In genomic region chr4:138413273-138413672, GRCh38 we compare ENCODE assay signal across 1 cellular context.
TF ChIP-seq lines count a peak whose summit lies in the region.

No MANE protein-coding gene starts in this region.

TF ChIP-seq in HepG2, 621 proteins besides CTCF, POLR2A, EP300 and RAD21 (continued from another document and continues in another):
- TF ChIP-seq ZBTB37 (CRISPR knock-in tag; IDR thresholded peaks at IDR 0.05): no peak
- TF ChIP-seq FOXO1 (CRISPR knock-in tag; IDR thresholded peaks at IDR 0.05): no peak
- no peak for TF ChIP-seq ZNF510 (CRISPR knock-in tag; IDR thresholded peaks at IDR 0.05; ENCODE audit: low read depth)
- no peak for TF ChIP-seq ZNF33A (CRISPR knock-in tag; IDR thresholded peaks at IDR 0.05; ENCODE audit: borderline replicate concordance)
- TF ChIP-seq ZSCAN30 (CRISPR knock-in tag; IDR thresholded peaks at IDR 0.05): no peak
- TF ChIP-seq SNAPC2 (CRISPR knock-in tag; IDR thresholded peaks at IDR 0.05): no peak
- no peak for TF ChIP-seq ZNF234 (CRISPR knock-in tag; conservative IDR thresholded peaks at IDR 0.05)
- TF ChIP-seq ZNF331 (CRISPR knock-in tag; IDR thresholded peaks at IDR 0.05): no peak
- TF ChIP-seq SMYD3 (CRISPR knock-in tag; IDR thresholded peaks at IDR 0.05): no peak
- TF ChIP-seq ELF4 (CRISPR knock-in tag; IDR thresholded peaks at IDR 0.05; ENCODE audit: borderline replicate concordance): no peak
- no peak for TF ChIP-seq YEATS4 (CRISPR knock-in tag; IDR thresholded peaks at IDR 0.05; ENCODE audit: borderline replicate concordance)
- no peak for TF ChIP-seq ZNF136 (CRISPR knock-in tag; IDR thresholded peaks at IDR 0.05; ENCODE audit: low read depth)
- TF ChIP-seq GATAD2A (CRISPR knock-in tag; IDR thresholded peaks at IDR 0.05): peak; percentile 62
- TF ChIP-seq TEF (CRISPR knock-in tag; IDR thresholded peaks at IDR 0.05): no peak
- no peak for TF ChIP-seq ZNF10 (CRISPR knock-in tag; IDR thresholded peaks at IDR 0.05; ENCODE audit: borderline replicate concordance, low read depth)
- no peak for TF ChIP-seq U2AF1 (optimal IDR thresholded peaks at IDR 0.05; ENCODE audit: low read depth, low read length)
- no peak for TF ChIP-seq ZFP36L1 (CRISPR knock-in tag; IDR thresholded peaks at IDR 0.05)
- no peak for TF ChIP-seq SPEN (CRISPR knock-in tag; IDR thresholded peaks at IDR 0.05; ENCODE audit: low read depth)
- peak; percentile 60 for TF ChIP-seq ARID3A (IDR thresholded peaks at IDR 0.05; ENCODE audit: low read depth, low read length)
- TF ChIP-seq ZFP1 (CRISPR knock-in tag; IDR thresholded peaks at IDR 0.05): no peak
- TF ChIP-seq IKZF1 (IDR thresholded peaks at IDR 0.05): no peak
- no peak for TF ChIP-seq SSRP1 (CRISPR knock-in tag; IDR thresholded peaks at IDR 0.05)
- no peak for TF ChIP-seq NCOA5 (CRISPR knock-in tag; IDR thresholded peaks at IDR 0.05)
- no peak for TF ChIP-seq ZFP37 (CRISPR knock-in tag; IDR thresholded peaks at IDR 0.05; ENCODE audit: borderline replicate concordance)
- no peak for TF ChIP-seq FOXP1 (IDR thresholded peaks at IDR 0.05)
- peak; percentile 59; the same call in 1 of the 2 replicates for TF ChIP-seq FOXP1 (CRISPR knock-in tag; IDR thresholded peaks at IDR 0.05)
- no peak for TF ChIP-seq KLF11 (CRISPR knock-in tag; IDR thresholded peaks at IDR 0.05)
- TF ChIP-seq ZFP90 (CRISPR knock-in tag; IDR thresholded peaks at IDR 0.05; ENCODE audit: borderline replicate concordance): no peak
- TF ChIP-seq BCL6 (CRISPR knock-in tag; IDR thresholded peaks at IDR 0.05): peak; percentile 57; the same call in 1 of the 2 replicates
- no peak for TF ChIP-seq FOXK1 (CRISPR knock-in tag; IDR thresholded peaks at IDR 0.05; ENCODE audit: borderline replicate concordance, low read depth)
- TF ChIP-seq TOPORS (CRISPR knock-in tag; IDR thresholded peaks at IDR 0.05): no peak
- no peak for TF ChIP-seq TBP (CRISPR knock-in tag; IDR thresholded peaks at IDR 0.05)
- 0 out of 2 replicates have a peak, but pooled peaks have one; percentile 56 for TF ChIP-seq TCF7L2 (IDR thresholded peaks at IDR 0.05; ENCODE audit: low read depth, low read length)
- TF ChIP-seq ZBTB40 (IDR thresholded peaks at IDR 0.05): no peak
- TF ChIP-seq ZBTB40 (CRISPR knock-in tag; IDR thresholded peaks at IDR 0.05): no peak
- peak; percentile 49 for TF ChIP-seq FOXA3 (CRISPR knock-in tag; IDR thresholded peaks at IDR 0.05)
- TF ChIP-seq FOXJ3 (CRISPR knock-in tag; IDR thresholded peaks at IDR 0.05; ENCODE audit: borderline replicate concordance): peak; percentile 41; the same call in 1 of the 2 replicates
- no peak for TF ChIP-seq ZNF749 (CRISPR knock-in tag; IDR thresholded peaks at IDR 0.05; ENCODE audit: borderline replicate concordance)
- no peak for TF ChIP-seq ZNF792 (CRISPR knock-in tag; IDR thresholded peaks at IDR 0.05)
- TF ChIP-seq ARHGAP35 (CRISPR knock-in tag; IDR thresholded peaks at IDR 0.05; ENCODE audit: borderline replicate concordance): no peak
- no peak for TF ChIP-seq CHD4 (IDR thresholded peaks at IDR 0.05; ENCODE audit: borderline replicate concordance, low read length)
- TF ChIP-seq TCF12 (IDR thresholded peaks at IDR 0.05): no peak
- no peak for TF ChIP-seq TCF12 (CRISPR knock-in tag; IDR thresholded peaks at IDR 0.05)
- no peak for TF ChIP-seq MYNN (CRISPR knock-in tag; IDR thresholded peaks at IDR 0.05; ENCODE audit: low read depth)
- TF ChIP-seq STAT6 (CRISPR knock-in tag; IDR thresholded peaks at IDR 0.05; ENCODE audit: borderline replicate concordance): no peak
- no peak for TF ChIP-seq ZNF251 (CRISPR knock-in tag; IDR thresholded peaks at IDR 0.05)
- TF ChIP-seq ZNF83 (CRISPR knock-in tag; IDR thresholded peaks at IDR 0.05; ENCODE audit: borderline replicate concordance): no peak
- no peak for TF ChIP-seq ZNF784 (CRISPR knock-in tag; IDR thresholded peaks at IDR 0.05; ENCODE audit: borderline replicate concordance)
- no peak for TF ChIP-seq CENPT (CRISPR knock-in tag; IDR thresholded peaks at IDR 0.05; ENCODE audit: low read depth)
- no peak for TF ChIP-seq NFKBIZ (CRISPR knock-in tag; IDR thresholded peaks at IDR 0.05)
- no peak for TF ChIP-seq MTF1 (CRISPR knock-in tag; IDR thresholded peaks at IDR 0.05)
- no peak for TF ChIP-seq TEAD2 (CRISPR knock-in tag; IDR thresholded peaks at IDR 0.05)
- no peak for TF ChIP-seq FOXM1 (CRISPR knock-in tag; IDR thresholded peaks at IDR 0.05)
- no peak for TF ChIP-seq TERF1 (CRISPR knock-in tag; IDR thresholded peaks at IDR 0.05)
